ENCODE assay signal across 9 cellular contexts in the genomic region with DNA sequence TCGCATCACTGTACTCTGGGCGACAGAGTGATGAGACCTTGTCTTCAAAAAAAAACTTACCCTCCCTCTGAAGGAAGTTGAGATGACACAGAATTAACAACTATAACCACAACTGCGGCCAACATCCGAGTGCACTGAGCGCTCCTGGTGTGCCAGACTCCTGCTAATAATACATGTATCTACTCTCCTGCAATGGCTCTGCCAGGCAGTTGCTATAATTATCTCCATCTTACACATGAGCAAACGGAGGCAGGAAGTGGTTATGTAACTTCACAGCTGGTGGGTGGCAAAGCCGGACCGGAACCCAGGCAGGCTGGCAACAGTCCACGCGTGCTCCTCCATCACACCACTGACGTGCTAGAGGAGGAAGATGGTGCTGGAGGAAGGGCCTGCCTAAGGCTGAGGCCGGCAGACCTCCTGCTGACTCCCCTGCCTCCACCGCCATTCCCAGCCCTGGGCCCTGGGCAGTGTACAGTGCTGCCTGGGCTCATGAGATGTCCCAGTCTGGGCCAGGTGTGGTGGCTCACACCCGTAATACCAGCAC. TPM values are rescaled to one million over a fixed set of nuclear protein-coding genes. Genes with fewer than 3 reads are reported as not detected.
DNase-seq lines count a peak whose midpoint lies in the region; ATAC-seq and TF ChIP-seq lines count a peak whose summit lies in the region.
"Had no signal": no experiment of that assay in that cellular context is flagged by ENCODE, and none has a peak within 500 bp of the region (broad histone marks: within the 10 kb centered on the region; RNA-seq: fewer than 3 reads in every experiment).

No MANE protein-coding gene starts in this region.

- no peaks in the 10 kb centered on the region for H3K27me3 ChIP-seq in Peyer's patch
- no peaks in the 10 kb centered on the region for H3K27me3 ChIP-seq in gastrocnemius medialis
- H3K27me3 ChIP-seq in Karpas-422 (ENCODE audit: low read length), result no peaks in the 10 kb centered on the region
- H3K27me3 ChIP-seq: breast epithelium had no signal

- in situ Hi-C loops in GM13976 (cut with MboI; ENCODE audit: low sequenced_read_pairs, unreplicated experiment), result no loop called here
- in situ Hi-C loops in gastrocnemius medialis (cut with MboI; ENCODE audit: low sequenced_read_pairs in 4 of 4), result no loop called here

- no peak overlapping the region for H3K4me2 ChIP-seq in Karpas-422 (ENCODE audit: low read depth, low read length, poor library complexity, severe bottlenecking)

- peaks cover 0 to 10% (median 4%) of the 10 kb centered on the region in 4 donors for H3K4me1 ChIP-seq in Peyer's patch
- H3K4me1 ChIP-seq in gastrocnemius medialis, result peaks cover 6 to 12% of the 10 kb centered on the region in 2 donors
- peaks cover 5% of the 10 kb centered on the region for H3K4me1 ChIP-seq in Karpas-422 (ENCODE audit: low read length)
- H3K4me1 ChIP-seq: breast epithelium had no signal

- H3K79me2 ChIP-seq in Karpas-422 (ENCODE audit: low read length), result peaks cover 29% of the 10 kb centered on the region

- intact Hi-C loops in gastrocnemius medialis (cut with DNase I; ENCODE audit: low total_unique reads), result no loop called here

- ATAC-seq in HG03196 (IDR thresholded peaks at IDR 0.05; ENCODE audit: unreplicated experiment) (peak; percentile 71), gastrocnemius medialis (peak; percentile 88 to 94)

- peak; percentile 54 for DNase-seq in GM13976 (ENCODE audit: low spot score)
- peak in 2 of 3 donors; percentile 83 to 92 for DNase-seq in Peyer's patch
- DNase-seq in activated T-helper 1 cell treated with anti-CD3 and anti-CD28 coated beads, Interleukin-2, amount 50 U/mL, for 16 hours (ENCODE audit: low read depth in 1 of 2, low spot score in 1 of 2), result peak; percentile 60 to 64
- DNase-seq in foreskin melanocyte, result peak; percentile 64
- DNase-seq in gastrocnemius medialis, result peak; percentile 57 to 69
- no peak for DNase-seq in Karpas-422
- DNase-seq in GM19240 (ENCODE audit: insufficient read length, low spot score), result no peak

- H3K9me3 ChIP-seq in Peyer's patch, result no peaks in the 10 kb centered on the region
- no peaks in the 10 kb centered on the region for H3K9me3 ChIP-seq in gastrocnemius medialis
- no peaks in the 10 kb centered on the region for H3K9me3 ChIP-seq in Karpas-422 (ENCODE audit: low read length)
- H3K9me3 ChIP-seq: breast epithelium had no signal

- TF ChIP-seq POLR2A in Peyer's patch (IDR thresholded peaks at IDR 0.05), result no peak
- no peak for TF ChIP-seq POLR2A in gastrocnemius medialis (IDR thresholded peaks at IDR 0.05)

- peak overlapping the region in 1 of 4 donors; percentile 12 for H3K4me3 ChIP-seq in Peyer's patch
- H3K4me3 ChIP-seq in gastrocnemius medialis, result no peak overlapping the region
- no peak overlapping the region for H3K4me3 ChIP-seq in Karpas-422 (ENCODE audit: low read length)
- H3K4me3 ChIP-seq: breast epithelium had no signal

- no peak for TF ChIP-seq CTCF in GM13976 (IDR thresholded peaks at IDR 0.05; ENCODE audit: borderline replicate concordance, control extremely low read depth, extremely low read depth, insufficient read depth, missing control alignments)
- no peak for TF ChIP-seq CTCF in Peyer's patch (IDR thresholded peaks at IDR 0.05)
- TF ChIP-seq CTCF in gastrocnemius medialis (IDR thresholded peaks at IDR 0.05 in 4 of 5, conservative IDR thresholded peaks at IDR 0.05 in 1 of 5), result no peak

- H3K36me3 ChIP-seq in Peyer's patch, result peaks cover 0 to 14% (median 0%) of the 10 kb centered on the region in 3 donors
- H3K36me3 ChIP-seq in gastrocnemius medialis, result peaks cover 0 to 22% of the 10 kb centered on the region in 2 donors
- H3K36me3 ChIP-seq in Karpas-422 (ENCODE audit: insufficient read depth, low read length), result peaks cover 2% of the 10 kb centered on the region; the same call in 1 of the 2 replicates
- H3K36me3 ChIP-seq: breast epithelium had no signal

- no peak overlapping the region for H2AFZ ChIP-seq in Karpas-422 (ENCODE audit: low read length)

- H3K27ac ChIP-seq in Peyer's patch, result peak overlapping the region; percentile 62 to 81 (median 78)
- H3K27ac ChIP-seq in gastrocnemius medialis, result peak overlapping the region; percentile 34 to 64 (median 58)
- no peak overlapping the region for H3K27ac ChIP-seq in Karpas-422 (ENCODE audit: low read length)

- no peaks in the 10 kb centered on the region for H3K9me2 ChIP-seq in Karpas-422 (replicated peaks; ENCODE audit: insufficient read depth, low read length)

- H3K9ac ChIP-seq in Karpas-422 (ENCODE audit: low read length), result no peak overlapping the region

- H4K20me1 ChIP-seq in Karpas-422 (ENCODE audit: insufficient read depth, low read depth, low read length), result no peaks in the 10 kb centered on the region

RNA-seq across cellular contexts. Expression of gene XRCC1, which starts 12.6 kb away (rescaled TPM):
- total RNA-seq in Peyer's patch (10 to 100 TPM; 18.4 to 49.5 (median 22.2) TPM), gastrocnemius medialis (10 to 100 TPM in 3 of 4 donors, 1 to 10 TPM in 1; 9.3 to 20.3 (median 16.7) TPM)
- total RNA-seq in Karpas-422 (2014; rRNA removed; shearing (Covaris generic); ENCODE audit: low replicate concordance), result 40.6 and 70.1 TPM in 2 replicates

RNA-seq across cellular contexts. Expression of gene PINLYP, which starts 12.8 kb away (rescaled TPM):
- total RNA-seq in Peyer's patch, result 1 to 10 TPM in 3 of 4 donors, not detected in 1; 1.9 to 6.6 (median 2.8) TPM
- 1 to 10 TPM in 1 of 4 donors, not detected in 3; 1.2 TPM for total RNA-seq in gastrocnemius medialis
- total RNA-seq in Karpas-422 (2014; rRNA removed; shearing (Covaris generic); ENCODE audit: low replicate concordance), result 3.6 TPM in 1 of 2 replicates, not detected in the other

RNA-seq across cellular contexts. Expression of gene ZNF575, which starts 29.8 kb away (rescaled TPM):
- 1 to 10 TPM in 2 of 4 donors, under 1 TPM in 2; 0.53 to 1.7 (median 1.3) TPM for total RNA-seq in Peyer's patch
- not detected for total RNA-seq in gastrocnemius medialis
- 0.34 TPM in 1 of 2 replicates, not detected in the other for total RNA-seq in Karpas-422 (2014; rRNA removed; shearing (Covaris generic); ENCODE audit: low replicate concordance)

RNA-seq across cellular contexts. Expression of gene IRGQ, which starts 33.2 kb away (rescaled TPM):
- total RNA-seq in Peyer's patch (10 to 100 TPM; 10.7 to 28.8 (median 18.5) TPM), gastrocnemius medialis (10 to 100 TPM; 20.2 to 25.8 (median 23.6) TPM)
- 10.1 and 10.8 TPM in 2 replicates for total RNA-seq in Karpas-422 (2014; rRNA removed; shearing (Covaris generic); ENCODE audit: low replicate concordance)

RNA-seq across cellular contexts. Expression of gene ZNF576, which starts 33.6 kb away (rescaled TPM):
- total RNA-seq in Peyer's patch (10 to 100 TPM in 3 of 4 donors, 1 to 10 TPM in 1; 6.6 to 21.9 (median 16.5) TPM), gastrocnemius medialis (10 to 100 TPM in 2 of 4 donors, 1 to 10 TPM in 2; 6.9 to 19.8 (median 11.6) TPM)
- total RNA-seq in Karpas-422 (2014; rRNA removed; shearing (Covaris generic); ENCODE audit: low replicate concordance), result 6.2 and 9.1 TPM in 2 replicates

Comparison
In these comparisons a context has a peak if more than half of its experiments do, and no peak if none do; other contexts are left out.
1. DNase-seq: peak in GM13976 (single experiment), Peyer's patch (2 of 3), activated T-helper 1 cell treated with anti-CD3 and anti-CD28 coated beads, Interleukin-2, amount 50 U/mL, for 16 hours (2 of 2), foreskin melanocyte (single experiment) and gastrocnemius medialis (2 of 2); none in Karpas-422 (single experiment) and GM19240 (single experiment).